7 cellular contexts compared by ENCODE assay signal in genomic region chr2:173590278-173590811, GRCh38.
A peak's percentile ranks its signal among the peaks of the same experiment; 100 is the strongest.
DNase-seq lines count a peak whose midpoint lies in the region; ATAC-seq, FAIRE-seq and TF ChIP-seq lines count a peak whose summit lies in the region.

No MANE protein-coding gene starts in this region.

- DNase-seq in HTR-8/SVneo (ENCODE audit: insufficient read length, low spot score) (peak; percentile 38), RWPE2 (ENCODE audit: low spot score) (peak; percentile 94), Right ventricle myocardium superior (peak; percentile 79), urothelium cell line (ENCODE audit: low spot score) (peak; percentile 60), MM.1S (no peak), GM13977 (ENCODE audit: low spot score) (no peak)

- ATAC-seq in RWPE2 (ENCODE audit: low read depth) (peak; percentile 87), Right ventricle myocardium superior (ENCODE audit: poor library complexity) (peak; percentile 98), GM18520 (IDR thresholded peaks at IDR 0.05; ENCODE audit: unreplicated experiment) (no peak)

- H2AFZ ChIP-seq in MM.1S (ENCODE audit: low read length) = no peak overlapping the region

- peak; percentile 70 for FAIRE-seq in HTR-8/SVneo (lab: Jason Lieb, UNC)
- no peak for FAIRE-seq in urothelium cell line (lab: Jason Lieb, UNC)

- intact Hi-C loops in Right ventricle myocardium superior (cut with DNase I) = no loop called here

- no peak overlapping the region for H3K4me3 ChIP-seq in RWPE2 (ENCODE audit: severe bottlenecking)
- no peak overlapping the region for H3K4me3 ChIP-seq in MM.1S (ENCODE audit: low read length)

- H3K27ac ChIP-seq in RWPE2 (ENCODE audit: poor library complexity, severe bottlenecking) = peak overlapping the region; percentile 94
- no peak overlapping the region for H3K27ac ChIP-seq in MM.1S (ENCODE audit: low read length)

- in situ Hi-C loops in GM13977 (cut with MboI; ENCODE audit: low pct_unique_long_range_greater_than_20kb, low sequenced_read_pairs, unreplicated experiment) = no loop called here

- H3K9me2 ChIP-seq in MM.1S (replicated peaks; ENCODE audit: insufficient read depth, low read length) = no peaks in the 10 kb centered on the region

- no peaks in the 10 kb centered on the region for H4K20me1 ChIP-seq in MM.1S (ENCODE audit: insufficient read depth, low read length)

- no peaks in the 10 kb centered on the region for H3F3A ChIP-seq in MM.1S (ENCODE audit: insufficient read depth, low read length)

- H3K79me2 ChIP-seq in MM.1S (ENCODE audit: low read length) = no peaks in the 10 kb centered on the region

- H3K36me3 ChIP-seq in RWPE2 (ENCODE audit: low read depth) = no peaks in the 10 kb centered on the region
- H3K36me3 ChIP-seq in MM.1S (replicated peaks; ENCODE audit: insufficient read depth, low read length) = no peaks in the 10 kb centered on the region

- H3K4me1 ChIP-seq in RWPE2 (ENCODE audit: insufficient read depth, poor library complexity, severe bottlenecking) (peaks cover 28% of the 10 kb centered on the region), MM.1S (ENCODE audit: low read length) (no peaks in the 10 kb centered on the region)

- TF ChIP-seq CTCF in RWPE2 (IDR thresholded peaks at IDR 0.05; ENCODE audit: poor library complexity, severe bottlenecking) (no peak), MM.1S (IDR thresholded peaks at IDR 0.05; ENCODE audit: low read length) (no peak), GM13977 (IDR thresholded peaks at IDR 0.05; ENCODE audit: extremely low read depth, insufficient read depth, missing control alignments) (no peak)

- H3K9me3 ChIP-seq in RWPE2 (ENCODE audit: severe bottlenecking) (peaks cover 2% of the 10 kb centered on the region), MM.1S (replicated peaks; ENCODE audit: insufficient read depth, low read length) (no peaks in the 10 kb centered on the region)

- no peak overlapping the region for H3K4me2 ChIP-seq in MM.1S (ENCODE audit: low read depth, low read length)

- H3K9ac ChIP-seq in MM.1S (ENCODE audit: low read length) = no peak overlapping the region

- H3K27me3 ChIP-seq in RWPE2 (ENCODE audit: insufficient read depth, poor library complexity, severe bottlenecking) (no peaks in the 10 kb centered on the region), MM.1S (replicated peaks; ENCODE audit: insufficient read depth, low read length) (no peaks in the 10 kb centered on the region)

Comparison
In these comparisons a context has a peak if more than half of its experiments do, and no peak if none do; other contexts are left out.
1. DNase-seq: peak in HTR-8/SVneo (single experiment), RWPE2 (single experiment), Right ventricle myocardium superior (single experiment) and urothelium cell line (single experiment); none in MM.1S (single experiment) and GM13977 (single experiment).